ENCODE assay signal across 22 cellular contexts in genomic region chr7:85664341-85664740, GRCh38.
DNase-seq lines count a peak whose midpoint lies in the region; FAIRE-seq and TF ChIP-seq lines count a peak whose summit lies in the region.
"Had no signal": no experiment of that assay in that cellular context is flagged by ENCODE, and none has a peak within 500 bp of the region (broad histone marks: within the 10 kb centered on the region; RNA-seq: fewer than 3 reads in every experiment).

No MANE protein-coding gene starts in this region.

- no peak for TF ChIP-seq POLR2A in erythroblast (IDR thresholded peaks at IDR 0.05; ENCODE audit: low read length)

- DNase-seq in NCI-H1048 (lab: John Stamatoyannopoulos, UW) (peak; percentile 44), SK-MEL-5 (ENCODE audit: low read depth, low spot score) (peak; percentile 97), foreskin melanocyte (peak; percentile 91), pons (ENCODE audit: low spot score) (peak; percentile 26), HTR-8/SVneo (ENCODE audit: insufficient read length, low spot score) (no peak), erythroblast (lab: John Stamatoyannopoulos, UW) (no peak), superior temporal gyrus (ENCODE audit: extremely low spot score) (no peak)
- no peak for DNase-seq in NK-92 treated with Interleukin-12 subunit alpha and Interleukin-12 subunit beta, amount 100 ng/mL, for 24 hours (lab: John Stamatoyannopoulos, UW)
- DNase-seq: 8988T; ACHN; BE2C; C1 segment of cervical spinal cord; Caco-2; Calu3; CD4-positive, alpha-beta memory T cell; CD4-positive, CD25-positive, alpha-beta regulatory T cell; CD8-positive, alpha-beta memory T cell; DMS79 treated with DMSO at 0.1 percent for 48 hours; GF-D8 had no signal

- in situ Hi-C loops in SK-MEL-5 (cut with HindIII; ENCODE audit: low pct_unique_long_range_greater_than_20kb, low sequenced_read_pairs) = no loop called here

- no peak for FAIRE-seq in HTR-8/SVneo (lab: Jason Lieb, UNC)
- FAIRE-seq: A204.1, D721Med, GM12891 had no signal

Comparison
In these comparisons a context has a peak if more than half of its experiments do, and no peak if none do; other contexts are left out.
1. DNase-seq: peak in NCI-H1048 (single experiment), SK-MEL-5 (single experiment), foreskin melanocyte (single experiment) and pons (single experiment); none in NK-92 treated with Interleukin-12 subunit alpha and Interleukin-12 subunit beta, amount 100 ng/mL, for 24 hours (single experiment), HTR-8/SVneo (single experiment), erythroblast (0 of 2) and superior temporal gyrus (single experiment).